Comparison of ENCODE assay signal across 15 cellular contexts in genomic region chr6:137853569-137854213, GRCh38. TPM values are rescaled to one million over a fixed set of nuclear protein-coding genes. Genes with fewer than 3 reads are reported as not detected.
DNase-seq lines count a peak whose midpoint lies in the region; ATAC-seq and TF ChIP-seq lines count a peak whose summit lies in the region.
"Had no signal": no experiment of that assay in that cellular context is flagged by ENCODE, and none has a peak within 500 bp of the region (broad histone marks: within the 10 kb centered on the region; RNA-seq: fewer than 3 reads in every experiment).

No MANE protein-coding gene starts in this region.

- TF ChIP-seq CTCF in fibroblast of lung (conservative IDR thresholded peaks at IDR 0.05 in 1 of 2, IDR thresholded peaks at IDR 0.05 in 1 of 2; ENCODE audit: low read depth in 1 of 2, low read length in 2 of 2) (no peak), lower lobe of right lung (IDR thresholded peaks at IDR 0.05) (no peak)

- H3K9ac ChIP-seq in SK-N-MC (ENCODE audit: insufficient read length): no peak overlapping the region
- H3K9ac ChIP-seq in fibroblast of lung (ENCODE audit: insufficient read depth, low read length): no peak overlapping the region

- H3K27me3 ChIP-seq in ACC112 (ENCODE audit: insufficient read depth, low read length): no peaks in the 10 kb centered on the region
- H3K27me3 ChIP-seq in fibroblast of lung (ENCODE audit: control insufficient read depth, insufficient read depth, low read length): no peaks in the 10 kb centered on the region
- H3K27me3 ChIP-seq in lower lobe of right lung (ENCODE audit: low read depth): no peaks in the 10 kb centered on the region
- H3K27me3 ChIP-seq: right atrium auricular region, tibial artery had no signal

- H2AFZ ChIP-seq in ACC112 (ENCODE audit: low read length, unreplicated experiment) (peak overlapping the region; percentile 33), fibroblast of lung (ENCODE audit: low read length) (no peak overlapping the region)

- H3K4me3 ChIP-seq in ACC112 (ENCODE audit: low read depth, low read length) (no peak overlapping the region), SK-N-MC (no peak overlapping the region), fibroblast of lung (replicated peaks in 1 of 4; ENCODE audit: control extremely low read depth in 1 of 4, insufficient read depth in 1 of 4, low read depth in 3 of 4, low read length in 4 of 4) (no peak overlapping the region), lower lobe of right lung (no peak overlapping the region)
- H3K4me3 ChIP-seq: right atrium auricular region, tibial artery had no signal

- H3K36me3 ChIP-seq in ACC112 (ENCODE audit: insufficient read depth, low read length) (no peaks in the 10 kb centered on the region), SK-N-MC (ENCODE audit: insufficient read depth, low read length) (no peaks in the 10 kb centered on the region), fibroblast of lung (ENCODE audit: control insufficient read depth, insufficient read depth, low read length) (no peaks in the 10 kb centered on the region), lower lobe of right lung (no peaks in the 10 kb centered on the region)
- H3K36me3 ChIP-seq: right atrium auricular region, tibial artery had no signal

- H3K9me3 ChIP-seq in SK-N-MC (ENCODE audit: low read depth, low read length) (no peaks in the 10 kb centered on the region), fibroblast of lung (ENCODE audit: control insufficient read depth, insufficient read depth, low read depth, low read length) (no peaks in the 10 kb centered on the region), lower lobe of right lung (no peaks in the 10 kb centered on the region)
- H3K9me3 ChIP-seq: right atrium auricular region, tibial artery had no signal

- intact Hi-C loops in lower lobe of right lung (cut with DNase I): no loop called here

- DNase-seq in HCEC 1CT (peak; percentile 80), SK-N-MC (ENCODE audit: low read depth, low spot score) (peak; percentile 66), fibroblast of lung (ENCODE audit: low read depth in 2 of 2) (peak; percentile 74 to 92), COLO668 (lab: John Stamatoyannopoulos, UW; ENCODE audit: unreplicated experiment) (no peak), lower lobe of right lung (no peak)
- no peak for DNase-seq in stimulated activated CD8-positive, alpha-beta memory T cell treated with anti-CD3 and anti-CD28 coated beads, Interleukin-4, amount 100 ng/mL, for 48 hours
- DNase-seq: activated gamma-delta T cell, GOT3, NCI-H1105, NCI-H2227 treated with DMSO at 0.1 percent for 48 hours, tibial artery had no signal

- ATAC-seq in GM21390 (IDR thresholded peaks at IDR 0.05; ENCODE audit: unreplicated experiment) (no peak), lower lobe of right lung (no peak)
- ATAC-seq: WTC11 had no signal

- no peak overlapping the region for H3K4me2 ChIP-seq in fibroblast of lung (ENCODE audit: extremely low read depth, insufficient read depth, low read length)

- peak overlapping the region; percentile 84 for H3K27ac ChIP-seq in ACC112 (ENCODE audit: low read depth, low read length)
- H3K27ac ChIP-seq in SK-N-MC: no peak overlapping the region
- H3K27ac ChIP-seq in fibroblast of lung (ENCODE audit: insufficient read depth, low read length): no peak overlapping the region
- no peak overlapping the region for H3K27ac ChIP-seq in lower lobe of right lung
- H3K27ac ChIP-seq: right atrium auricular region, tibial artery had no signal

- H4K20me1 ChIP-seq in fibroblast of lung (ENCODE audit: control insufficient read depth, extremely low read depth, insufficient read depth, low read length): no peaks in the 10 kb centered on the region

- H3K79me2 ChIP-seq in ACC112 (ENCODE audit: control insufficient read depth, insufficient read depth, low read length, unreplicated experiment): no peaks in the 10 kb centered on the region
- no peaks in the 10 kb centered on the region for H3K79me2 ChIP-seq in fibroblast of lung (ENCODE audit: control insufficient read depth, insufficient read depth, low read length)

- H3K4me1 ChIP-seq in ACC112 (ENCODE audit: control insufficient read depth, insufficient read depth, low read length, unreplicated experiment) (peaks cover 49% of the 10 kb centered on the region), fibroblast of lung (ENCODE audit: control insufficient read depth, extremely low read depth, insufficient read depth, low read length) (peaks cover 9% of the 10 kb centered on the region), lower lobe of right lung (peaks cover 8% of the 10 kb centered on the region)
- H3K4me1 ChIP-seq: right atrium auricular region had no signal

RNA-seq across cellular contexts. Expression of gene TNFAIP3, which starts 13.4 kb away (rescaled TPM):
- total RNA-seq in fibroblast of lung: 3.9 and 7.8 TPM in 2 replicates
- 10.8 and 23.5 TPM in 2 replicates for polyA plus RNA-seq in fibroblast of lung
- polyA plus RNA-seq in fibroblast of lung (2012): 6.0 and 11.2 TPM in 2 replicates
- 6.8 and 9.6 TPM in 2 replicates for polyA minus RNA-seq in fibroblast of lung (ENCODE audit: low replicate concordance)
- total RNA-seq in lower lobe of right lung: 44.6 TPM

Comparison
In these comparisons a context has a peak if more than half of its experiments do, and no peak if none do; other contexts are left out.
1. DNase-seq: peak in HCEC 1CT (single experiment), SK-N-MC (single experiment) and fibroblast of lung (2 of 2); none in stimulated activated CD8-positive, alpha-beta memory T cell treated with anti-CD3 and anti-CD28 coated beads, Interleukin-4, amount 100 ng/mL, for 48 hours (single experiment), COLO668 (single experiment) and lower lobe of right lung (single experiment).